ENCODE assay signal across 12 cellular contexts in the genomic region with DNA sequence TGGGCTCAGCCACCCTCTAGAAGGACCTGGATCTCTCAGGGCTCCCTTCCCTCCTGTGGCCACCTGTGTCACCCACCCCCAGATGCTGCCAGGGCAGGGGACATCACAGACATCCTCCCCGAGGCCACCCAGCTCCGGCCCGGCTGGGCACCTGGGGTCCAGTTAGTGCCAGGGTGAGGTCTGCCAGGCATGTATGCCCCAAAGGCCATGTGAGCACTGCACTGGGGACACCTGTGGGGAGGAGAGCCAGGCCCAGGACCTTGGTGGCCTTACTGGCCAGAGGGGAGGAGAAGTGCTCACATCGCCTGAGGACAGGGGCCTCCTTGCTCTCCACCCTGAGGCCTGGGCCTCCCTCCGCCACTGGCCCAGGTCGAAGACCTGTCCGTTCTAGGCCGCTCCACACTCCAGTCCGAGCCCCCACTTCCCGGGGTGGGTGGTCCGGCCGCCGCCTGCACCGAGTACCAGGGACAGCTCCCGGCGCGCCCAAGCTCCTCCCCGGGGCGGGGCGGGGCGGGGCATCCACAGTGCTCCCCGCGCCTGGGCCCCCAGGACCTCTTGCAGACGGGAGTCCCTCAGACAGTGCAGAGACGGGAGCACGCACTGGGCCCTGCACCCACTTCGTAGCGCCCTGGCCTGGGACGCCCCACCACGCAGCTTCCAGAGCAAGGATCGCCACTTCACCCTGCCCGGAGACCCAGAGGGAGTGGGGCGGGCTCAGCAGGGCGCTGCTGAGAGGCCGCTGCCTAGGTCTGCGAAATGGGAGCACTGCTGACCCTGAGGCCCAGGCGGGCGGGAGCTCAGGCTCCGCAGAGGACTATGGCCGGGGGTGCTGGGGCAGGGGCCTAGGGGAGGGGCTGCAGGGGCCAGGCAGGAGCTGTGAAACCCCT. TPM values are rescaled to one million over a fixed set of nuclear protein-coding genes. Genes with fewer than 3 reads are reported as not detected.
DNase-seq lines count a peak whose midpoint lies in the region; ATAC-seq and TF ChIP-seq lines count a peak whose summit lies in the region.
"Had no signal": no experiment of that assay in that cellular context is flagged by ENCODE, and none has a peak within 500 bp of the region (broad histone marks: within the 10 kb centered on the region; RNA-seq: fewer than 3 reads in every experiment).

No MANE protein-coding gene starts in this region.

- H3K9me3 Mint-ChIP-seq in endodermal cell: no peaks in the 10 kb centered on the region
- H3K9me3 Mint-ChIP-seq: CD4-positive, alpha-beta T cell had no signal

- H3K4me3 ChIP-seq in endodermal cell (ENCODE audit: low read length): no peak overlapping the region

- no peak for ATAC-seq in HG03354 (IDR thresholded peaks at IDR 0.05; ENCODE audit: poor library complexity, severe bottlenecking, unreplicated experiment)

- H3K36me3 Mint-ChIP-seq in endodermal cell (ENCODE audit: low read depth): no peaks in the 10 kb centered on the region

- no peaks in the 10 kb centered on the region for H3K4me1 ChIP-seq in endodermal cell (ENCODE audit: control insufficient read depth, insufficient read depth, low read length)

- H3K9me3 ChIP-seq in endodermal cell (ENCODE audit: control insufficient read depth, low read length): no peaks in the 10 kb centered on the region

- H3K27me3 Mint-ChIP-seq in endodermal cell (ENCODE audit: insufficient read depth): peaks cover 4% of the 10 kb centered on the region
- H3K27me3 Mint-ChIP-seq: CD4-positive, alpha-beta T cell had no signal

- WGBS in endodermal cell (ENCODE audit: insufficient coverage in 1 of 2, insufficient read length in 1 of 2), 2 experiments: 30 to 37% methylated on average over 9 to 40 of the region's 40 CpGs

- no peaks in the 10 kb centered on the region for H3K36me3 ChIP-seq in endodermal cell (ENCODE audit: control insufficient read depth, insufficient read depth, low read length)

- H3K9ac ChIP-seq in endodermal cell (ENCODE audit: extremely low read depth, low read length, poor library complexity, severe bottlenecking): no peak overlapping the region

- H3K27ac Mint-ChIP-seq in endodermal cell: no peak overlapping the region
- H3K27ac Mint-ChIP-seq: CD4-positive, alpha-beta T cell had no signal

- no peaks in the 10 kb centered on the region for H3K27me3 ChIP-seq in endodermal cell (ENCODE audit: control insufficient read depth, insufficient read depth, low read length, poor library complexity, severe bottlenecking)

- peak; percentile 30 for DNase-seq in activated T-cell treated with anti-CD3 and anti-CD28 coated beads for 48 hours (ENCODE audit: low read depth)
- no peak for DNase-seq in activated T-cell treated with anti-CD3 and anti-CD28 coated beads for 4 hours
- DNase-seq in NCI-H1694 (lab: John Stamatoyannopoulos, UW): peak; percentile 51
- DNase-seq in endodermal cell: peak; percentile 92
- peak; percentile 7 for DNase-seq in stimulated activated CD8-positive, alpha-beta memory T cell treated with anti-CD3 and anti-CD28 coated beads, Interleukin-4, amount 100 ng/mL, for 24 hours (ENCODE audit: low read depth)
- DNase-seq in DMS79 (lab: John Stamatoyannopoulos, UW): no peak
- no peak for DNase-seq in superior temporal gyrus (ENCODE audit: extremely low spot score)
- DNase-seq: cortex of kidney, hippocampal formation had no signal

- no peak overlapping the region for H3K27ac ChIP-seq in endodermal cell (ENCODE audit: low read depth, low read length)

- H3K4me3 Mint-ChIP-seq in endodermal cell: no peak overlapping the region
- H3K4me3 Mint-ChIP-seq: CD4-positive, alpha-beta T cell had no signal

- no peaks in the 10 kb centered on the region for H3K4me1 Mint-ChIP-seq in endodermal cell

- no peak for TF ChIP-seq CTCF in endodermal cell (conservative IDR thresholded peaks at IDR 0.05)

RNA-seq across cellular contexts. Expression of gene CCDC27, which starts 34.3 kb away (rescaled TPM):
- not detected for total RNA-seq in endodermal cell
- polyA plus RNA-seq in endodermal cell (2013, experiment 1 of 2): not detected
- not detected for polyA plus RNA-seq in endodermal cell (2013, experiment 2 of 2)
- total RNA-seq: CD4-positive, alpha-beta T cell had no signal
- polyA plus RNA-seq: neural cell had no signal

RNA-seq across cellular contexts. Expression of gene SMIM1, which starts 54.6 kb away (rescaled TPM):
- 10 to 100 TPM; 11.1 to 15.0 TPM for total RNA-seq in endodermal cell
- polyA plus RNA-seq in endodermal cell (2013, experiment 1 of 2): 8.3 TPM
- 6.1 TPM for polyA plus RNA-seq in endodermal cell (2013, experiment 2 of 2)
- polyA plus RNA-seq: neural cell had no signal

Comparison
In these comparisons a context has a peak if more than half of its experiments do, and no peak if none do; other contexts are left out.
1. DNase-seq: peak in activated T-cell treated with anti-CD3 and anti-CD28 coated beads for 48 hours (single experiment), NCI-H1694 (single experiment), endodermal cell (single experiment) and stimulated activated CD8-positive, alpha-beta memory T cell treated with anti-CD3 and anti-CD28 coated beads, Interleukin-4, amount 100 ng/mL, for 24 hours (single experiment); none in activated T-cell treated with anti-CD3 and anti-CD28 coated beads for 4 hours (single experiment), DMS79 (single experiment) and superior temporal gyrus (single experiment).